In genomic region chr17:7549401-7550055, GRCh38 we compare ENCODE assay signal across 1 cellular context.
TF ChIP-seq lines count a peak whose summit lies in the region.

No MANE protein-coding gene starts in this region.

TF ChIP-seq in HepG2, 621 proteins besides CTCF, POLR2A, EP300 and RAD21 (continues in another document):
- TF ChIP-seq ZNF317 (CRISPR knock-in tag; IDR thresholded peaks at IDR 0.05), result no peak
- no peak for TF ChIP-seq ZBTB40 (IDR thresholded peaks at IDR 0.05)
- TF ChIP-seq ZBTB40 (CRISPR knock-in tag; IDR thresholded peaks at IDR 0.05), result 0 out of 2 replicates have a peak, but pooled peaks have one; percentile 17
- peak; percentile 64 for TF ChIP-seq ZBTB38 (CRISPR knock-in tag; IDR thresholded peaks at IDR 0.05)
- no peak for TF ChIP-seq ZNF224 (CRISPR knock-in tag; IDR thresholded peaks at IDR 0.05)
- peak; percentile 89 for TF ChIP-seq HNRNPL (IDR thresholded peaks at IDR 0.05; ENCODE audit: low read depth, low read length)
- TF ChIP-seq ZNF563 (CRISPR knock-in tag; IDR thresholded peaks at IDR 0.05), result no peak
- TF ChIP-seq SAP130 (CRISPR knock-in tag; IDR thresholded peaks at IDR 0.05; ENCODE audit: low read depth), result 0 out of 2 replicates have a peak, but pooled peaks have one; percentile 1
- no peak for TF ChIP-seq NFE2 (CRISPR knock-in tag; IDR thresholded peaks at IDR 0.05)
- TF ChIP-seq HNRNPUL1 (IDR thresholded peaks at IDR 0.05; ENCODE audit: low read depth, low read length), result no peak
- no peak for TF ChIP-seq ZNF235 (CRISPR knock-in tag; IDR thresholded peaks at IDR 0.05; ENCODE audit: borderline replicate concordance)
- 0 out of 2 replicates have a peak, but pooled peaks have one; percentile 27 for TF ChIP-seq MXD1 (CRISPR knock-in tag; IDR thresholded peaks at IDR 0.05)
- peak; percentile 52; the same call in 1 of the 2 replicates for TF ChIP-seq HES4 (CRISPR knock-in tag; IDR thresholded peaks at IDR 0.05; ENCODE audit: borderline replicate concordance)
- no peak for TF ChIP-seq AKNA (CRISPR knock-in tag; IDR thresholded peaks at IDR 0.05; ENCODE audit: borderline replicate concordance)
- TF ChIP-seq ZZZ3 (CRISPR knock-in tag; IDR thresholded peaks at IDR 0.05; ENCODE audit: borderline replicate concordance), result no peak
- TF ChIP-seq, protein P1, sequence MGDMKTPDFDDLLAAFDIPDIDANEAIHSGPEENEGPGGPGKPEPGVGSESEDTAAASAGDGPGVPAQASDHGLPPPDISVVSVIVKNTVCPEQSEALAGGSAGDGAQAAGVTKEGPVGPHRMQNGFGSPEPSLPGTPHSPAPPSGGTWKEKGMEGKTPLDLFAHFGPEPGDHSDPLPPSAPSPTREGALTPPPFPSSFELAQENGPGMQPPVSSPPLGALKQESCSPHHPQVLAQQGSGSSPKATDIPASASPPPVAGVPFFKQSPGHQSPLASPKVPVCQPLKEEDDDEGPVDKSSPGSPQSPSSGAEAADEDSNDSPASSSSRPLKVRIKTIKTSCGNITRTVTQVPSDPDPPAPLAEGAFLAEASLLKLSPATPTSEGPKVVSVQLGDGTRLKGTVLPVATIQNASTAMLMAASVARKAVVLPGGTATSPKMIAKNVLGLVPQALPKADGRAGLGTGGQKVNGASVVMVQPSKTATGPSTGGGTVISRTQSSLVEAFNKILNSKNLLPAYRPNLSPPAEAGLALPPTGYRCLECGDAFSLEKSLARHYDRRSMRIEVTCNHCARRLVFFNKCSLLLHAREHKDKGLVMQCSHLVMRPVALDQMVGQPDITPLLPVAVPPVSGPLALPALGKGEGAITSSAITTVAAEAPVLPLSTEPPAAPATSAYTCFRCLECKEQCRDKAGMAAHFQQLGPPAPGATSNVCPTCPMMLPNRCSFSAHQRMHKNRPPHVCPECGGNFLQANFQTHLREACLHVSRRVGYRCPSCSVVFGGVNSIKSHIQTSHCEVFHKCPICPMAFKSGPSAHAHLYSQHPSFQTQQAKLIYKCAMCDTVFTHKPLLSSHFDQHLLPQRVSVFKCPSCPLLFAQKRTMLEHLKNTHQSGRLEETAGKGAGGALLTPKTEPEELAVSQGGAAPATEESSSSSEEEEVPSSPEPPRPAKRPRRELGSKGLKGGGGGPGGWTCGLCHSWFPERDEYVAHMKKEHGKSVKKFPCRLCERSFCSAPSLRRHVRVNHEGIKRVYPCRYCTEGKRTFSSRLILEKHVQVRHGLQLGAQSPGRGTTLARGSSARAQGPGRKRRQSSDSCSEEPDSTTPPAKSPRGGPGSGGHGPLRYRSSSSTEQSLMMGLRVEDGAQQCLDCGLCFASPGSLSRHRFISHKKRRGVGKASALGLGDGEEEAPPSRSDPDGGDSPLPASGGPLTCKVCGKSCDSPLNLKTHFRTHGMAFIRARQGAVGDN (CRISPR knock-in tag; IDR thresholded peaks at IDR 0.05), result peak; percentile 50; the same call in 1 of the 2 replicates
- peak; percentile 78 for TF ChIP-seq ZNF646 (CRISPR knock-in tag; IDR thresholded peaks at IDR 0.05)
- TF ChIP-seq RAD51 (IDR thresholded peaks at IDR 0.05; ENCODE audit: borderline replicate concordance), result no peak
- no peak for TF ChIP-seq ZNF296 (CRISPR knock-in tag; conservative IDR thresholded peaks at IDR 0.05)
- TF ChIP-seq ZNF280B (CRISPR knock-in tag; IDR thresholded peaks at IDR 0.05; ENCODE audit: borderline replicate concordance), result 0 out of 2 replicates have a peak, but pooled peaks have one; percentile 21
